ENCODE assay signal across 23 cellular contexts in the genomic region with DNA sequence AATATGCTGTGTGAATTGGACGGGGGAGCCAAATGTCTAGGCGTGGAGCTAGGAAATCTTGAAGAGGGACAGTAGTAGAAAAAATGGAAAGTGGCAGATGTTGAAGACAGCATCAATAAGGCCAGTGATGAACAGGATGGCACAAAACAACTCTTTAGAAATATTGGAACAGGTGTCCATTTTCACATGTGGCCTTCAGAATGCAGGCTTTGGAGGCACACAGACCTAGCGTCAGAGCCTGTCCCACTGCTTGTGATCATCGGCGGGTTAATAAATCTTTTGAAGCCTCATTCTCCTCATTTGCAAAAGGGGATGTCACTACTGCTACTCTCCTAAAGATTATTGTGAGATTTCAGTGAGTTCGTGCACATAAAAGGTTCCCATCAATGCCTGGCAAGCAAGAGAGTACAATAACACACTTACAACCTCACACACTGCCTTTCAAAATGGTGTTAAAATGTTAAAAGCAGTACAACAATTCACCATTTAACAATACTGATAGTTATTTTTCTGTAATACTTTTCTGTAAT. TPM values are rescaled to one million over a fixed set of nuclear protein-coding genes. Genes with fewer than 3 reads are reported as not detected.
DNase-seq lines count a peak whose midpoint lies in the region; ATAC-seq and TF ChIP-seq lines count a peak whose summit lies in the region.
"Had no signal": no experiment of that assay in that cellular context is flagged by ENCODE, and none has a peak within 500 bp of the region (broad histone marks: within the 10 kb centered on the region; RNA-seq: fewer than 3 reads in every experiment).

No MANE protein-coding gene starts in this region.

- no peaks in the 10 kb centered on the region for H3K36me3 ChIP-seq in left ventricle myocardium inferior
- H3K36me3 ChIP-seq: BLaER1 treated with 17β-estradiol and CSF1 and Interleukin-3, amounts not matched to agents 10 nM and 100 nM; lower lobe of right lung; upper lobe of right lung had no signal

- peaks cover 66% of the 10 kb centered on the region for H3K4me1 ChIP-seq in left ventricle myocardium inferior
- H3K4me1 ChIP-seq: lower lobe of right lung had no signal

- H3K4me3 ChIP-seq in left ventricle myocardium inferior (peak overlapping the region; percentile 86), fibroblast of pulmonary artery (replicated peaks; ENCODE audit: low read depth, low read length) (peak overlapping the region; percentile 86), skeletal muscle cell (ENCODE audit: low read depth, low read length) (peak overlapping the region; percentile 39)
- H3K4me3 ChIP-seq: BLaER1 treated with 17β-estradiol and CSF1 and Interleukin-3, amounts not matched to agents 10 nM and 100 nM; lower lobe of right lung had no signal

- H3K27ac ChIP-seq in left ventricle myocardium inferior (replicated peaks), result peak overlapping the region; percentile 95
- H3K27ac ChIP-seq: BLaER1 treated with 17β-estradiol and CSF1 and Interleukin-3, amounts not matched to agents 10 nM and 100 nM; lower lobe of right lung; upper lobe of right lung had no signal

- intact Hi-C loops in left ventricle myocardium inferior (cut with micrococcal nuclease), result no loop called here
- intact Hi-C loops in left ventricle myocardium superior (cut with micrococcal nuclease), result no loop called here

- TF ChIP-seq CTCF in left ventricle myocardium inferior (IDR thresholded peaks at IDR 0.05; ENCODE audit: borderline replicate concordance) (no peak), fibroblast of pulmonary artery (IDR thresholded peaks at IDR 0.05; ENCODE audit: low read length, missing control alignments) (no peak)

- DNase-seq in left ventricle myocardium inferior (no peak), left ventricle myocardium superior (no peak), fibroblast of pulmonary artery (ENCODE audit: low read depth) (peak; percentile 49), skeletal muscle cell (ENCODE audit: low read depth) (no peak), DMS53 (lab: John Stamatoyannopoulos, UW) (no peak), cerebellum (ENCODE audit: low spot score) (no peak)
- DNase-seq: activated CD4-positive, alpha-beta memory T cell treated with anti-CD3 and anti-CD28 coated beads, Interleukin-2, amount 10 ng/mL, durations not matched to agents 7 days and 5 days; activated naive CD4-positive, alpha-beta T cell treated with Interleukin-2 at 50 U/mL for 16 hours; activated T-cell treated with anti-CD3 and anti-CD28 coated beads, Interleukin-2, amount 50 U/mL, for 1 hour; anterior cingulate cortex; Calu3; hypothalamus; lower lobe of right lung; NCI-H510A treated with DMSO at 0.1 percent for 48 hours; RPMI8226; stimulated activated CD4-positive, alpha-beta T cell treated with anti-CD3 and anti-CD28 coated beads, Interleukin-2, amount 100 ng/mL, for 24 hours; upper lobe of right lung had no signal

- ATAC-seq in left ventricle myocardium superior (no peak), GM21423 (IDR thresholded peaks at IDR 0.05; ENCODE audit: unreplicated experiment) (no peak), GM21381 (IDR thresholded peaks at IDR 0.05; ENCODE audit: unreplicated experiment) (no peak)
- ATAC-seq: lower lobe of right lung, sciatic nerve, upper lobe of right lung, WTC11 had no signal

- peaks cover 10% of the 10 kb centered on the region for H3K27me3 ChIP-seq in left ventricle myocardium inferior (ENCODE audit: low read depth)

- no peaks in the 10 kb centered on the region for H3K9me3 ChIP-seq in left ventricle myocardium inferior (replicated peaks)
- H3K9me3 ChIP-seq: lower lobe of right lung, upper lobe of right lung had no signal

RNA-seq across cellular contexts. Expression of a gene that starts 2.4 kb away (rescaled TPM):
- total RNA-seq in left ventricle myocardium inferior, result 308 TPM
- 123 TPM for total RNA-seq in left ventricle myocardium superior
- 93.4 TPM for total RNA-seq in cerebellum
- total RNA-seq: A673; activated CD4-positive, alpha-beta memory T cell treated with anti-CD3 and anti-CD28 coated beads, Interleukin-2, amount 10 ng/mL, durations not matched to agents 7 days and 5 days had no signal
